8 cellular contexts compared by ENCODE assay signal in the genomic region with DNA sequence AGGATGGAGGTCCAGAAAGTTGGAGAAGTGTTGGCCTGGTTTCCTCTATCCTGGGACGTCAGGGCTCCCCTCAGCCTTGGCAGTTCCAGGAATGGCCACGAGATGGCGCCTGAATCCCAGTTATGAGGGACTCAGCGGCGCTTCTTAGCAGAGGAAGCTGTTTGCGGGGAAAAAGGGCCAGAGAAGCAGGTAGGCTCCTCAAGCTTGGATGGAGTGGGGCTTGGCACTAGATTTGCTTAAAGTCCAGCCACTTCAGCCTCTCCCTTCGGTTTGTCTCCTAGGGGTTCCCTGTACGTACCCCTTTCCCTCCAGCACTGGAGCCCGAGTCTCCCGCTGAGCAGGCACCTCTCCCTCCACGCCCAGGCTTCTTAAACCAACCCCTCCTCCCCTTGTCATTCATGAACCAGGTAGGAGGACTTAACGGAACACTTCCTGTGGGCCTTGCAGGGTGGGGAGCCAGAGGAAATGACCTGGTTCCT. TPM values are rescaled to one million over a fixed set of nuclear protein-coding genes. Genes with fewer than 3 reads are reported as not detected.
A peak's percentile ranks its signal among the peaks of the same experiment; 100 is the strongest.
DNase-seq lines count a peak whose midpoint lies in the region; ATAC-seq and TF ChIP-seq lines count a peak whose summit lies in the region.

No MANE protein-coding gene starts in this region.

- H3K9me3 ChIP-seq in sigmoid colon: no peaks in the 10 kb centered on the region

- WGBS in sigmoid colon, 2 donors: 9 to 11% methylated on average over 12 of the region's 12 CpGs

- peak; percentile 95 to 99 (median 97) for TF ChIP-seq CTCF in sigmoid colon (IDR thresholded peaks at IDR 0.05)

- peaks cover 0 to 20% (median 13%) of the 10 kb centered on the region in 4 donors for H3K4me1 ChIP-seq in sigmoid colon

- H3K4me3 ChIP-seq in sigmoid colon: peak overlapping the region in 3 of 4 donors; percentile 2 to 24 (median 18)

- peak; percentile 66 for ATAC-seq in GM19043 (IDR thresholded peaks at IDR 0.05; ENCODE audit: low read depth, unreplicated experiment)
- ATAC-seq in HG03432 (IDR thresholded peaks at IDR 0.05; ENCODE audit: unreplicated experiment): no peak

- no peak for TF ChIP-seq EP300 in sigmoid colon (IDR thresholded peaks at IDR 0.05)

- DNase-seq in AG08395 (ENCODE audit: low spot score): peak; percentile 84
- peak; percentile 78 for DNase-seq in NCI-H1105 (lab: John Stamatoyannopoulos, UW)
- DNase-seq in T-helper 2 cell: peak; percentile 61 to 89 (median 77)
- peak; percentile 54 for DNase-seq in amniotic stem cell (lab: John Stamatoyannopoulos, UW)
- DNase-seq in hepatic stellate cell (ENCODE audit: low spot score): peak; percentile 80
- peak; percentile 93 for DNase-seq in sigmoid colon

- no peak overlapping the region for H3K27ac ChIP-seq in sigmoid colon

- H3K27me3 ChIP-seq in sigmoid colon: no peaks in the 10 kb centered on the region

- no peaks in the 10 kb centered on the region for H3K36me3 ChIP-seq in sigmoid colon

- no peak for TF ChIP-seq POLR2A in sigmoid colon (IDR thresholded peaks at IDR 0.05)

- intact Hi-C loops in sigmoid colon (cut with DNase I): loop anchor here (1.0 to 5.0 kb wide), 4 partner anchors 46 to 238 kb away; no protein-coding TSS in a partner anchor

RNA-seq across cellular contexts. Expression of a gene that starts 32.0 kb away (rescaled TPM):
- total RNA-seq in sigmoid colon: 100 to 1,000 TPM in 2 of 4 donors, 10 to 100 TPM in 2; 24.0 to 111 (median 86.4) TPM
- polyA plus RNA-seq in sigmoid colon: 1 to 10 TPM in 1 of 3 donors, under 1 TPM in 1, not detected in 1; 0.60 to 5.7 TPM

RNA-seq across cellular contexts. Expression of a gene that starts 51.2 kb away (rescaled TPM):
- total RNA-seq in sigmoid colon: 10 to 100 TPM; 15.5 to 29.6 (median 20.2) TPM
- polyA plus RNA-seq in sigmoid colon: 10 to 100 TPM in 1 of 3 donors, 1 to 10 TPM in 2; 3.0 to 10.8 (median 4.3) TPM
